Comparison of ENCODE assay signal across 1 cellular context in genomic region chr13:48542138-48542537, GRCh38.
TF ChIP-seq lines count a peak whose summit lies in the region.

No MANE protein-coding gene starts in this region.

TF ChIP-seq in K562, 482 proteins besides CTCF, POLR2A, EP300 and RAD21:
- TF ChIP-seq RERE (CRISPR knock-in tag; IDR thresholded peaks at IDR 0.05; ENCODE audit: borderline replicate concordance) (no peak), CBX5 (IDR thresholded peaks at IDR 0.05; ENCODE audit: borderline replicate concordance, low read depth) (no peak), CGGBP1 (CRISPR knock-in tag; IDR thresholded peaks at IDR 0.05) (no peak)
